26 cellular contexts compared by ENCODE assay signal in genomic region chr4:111986125-111986524, GRCh38.
"Had no signal": no experiment of that assay in that cellular context is flagged by ENCODE, and none has a peak within 500 bp of the region (broad histone marks: within the 10 kb centered on the region; RNA-seq: fewer than 3 reads in every experiment).

No MANE protein-coding gene starts in this region.

- H3K4me1 ChIP-seq: adrenal gland, breast epithelium had no signal

- DNase-seq: activated CD4-positive, alpha-beta T cell treated with anti-CD3 and anti-CD28 coated beads for 48 hours; activated CD4-positive, alpha-beta T cell treated with anti-CD3 and anti-CD28 coated beads, Interleukin-2, amount 50 U/mL, for 4 hours; activated CD4-positive, CD25-positive, alpha-beta regulatory T cell treated with anti-CD3 and anti-CD28 coated beads, Interleukin-2, amount 50 U/mL, for 72 hours; activated CD8-positive, alpha-beta memory T cell treated with anti-CD3 and anti-CD28 coated beads, Interleukin-2, amount 50 U/mL, for 48 hours; activated CD8-positive, alpha-beta T cell treated with anti-CD3 and anti-CD28 coated beads, Interleukin-2, amount 10 ng/mL, durations not matched to agents 7 days and 5 days; activated naive CD4-positive, alpha-beta T cell treated with anti-CD3 and anti-CD28 coated beads, Interleukin-2, amount 50 U/mL, for 16 hours; activated naive CD8-positive, alpha-beta T cell treated with anti-CD3 and anti-CD28 coated beads, Interleukin-2, amount 10 ng/mL, durations not matched to agents 7 days and 5 days; activated T-cell treated with anti-CD3 and anti-CD28 coated beads, Interleukin-2, amount 50 U/mL, for 1 hour; adrenal gland; aorta; MG63; MV-4-11; NCI-H1092 treated with DMSO at 0.1 percent for 48 hours; NCI-H1417 treated with DMSO at 0.1 percent for 48 hours; NCI-H1694; NCI-H2081; NCI-H446; NCI-H524; PC-9; SHP77 treated with DMSO at 0.1 percent for 48 hours; T-helper 9 cell had no signal

- H3K27me3 ChIP-seq: adrenal gland, MG63 had no signal

- H3K4me2 ChIP-seq: KMS-11, PC-9 had no signal

- H3K4me3 ChIP-seq: adrenal gland, breast epithelium, MG63, PC-9 had no signal

- H3K36me3 Mint-ChIP-seq: activated naive CD8-positive, alpha-beta T cell treated with anti-CD3 and anti-CD28 coated beads, Interleukin-2, amount 10 ng/mL, durations not matched to agents 7 days and 5 days; WTC11 had no signal

- H2AFZ ChIP-seq: PC-9 had no signal

- H3K9me3 Mint-ChIP-seq: activated naive CD8-positive, alpha-beta T cell treated with anti-CD3 and anti-CD28 coated beads, Interleukin-2, amount 10 ng/mL, durations not matched to agents 7 days and 5 days; central memory CD8-positive, alpha-beta T cell; T-helper 1 cell treated with Interleukin-12 subunit alpha and Interleukin-12 subunit beta and Interleukin-4 antibody, amounts not matched to agents 30 μg/mL and 1 μg/mL, for 36 hours; WTC11 had no signal

- H3K27ac ChIP-seq: adrenal gland, breast epithelium, KMS-11, PC-9 had no signal

- H3K4me1 Mint-ChIP-seq: activated naive CD8-positive, alpha-beta T cell treated with anti-CD3 and anti-CD28 coated beads, Interleukin-2, amount 10 ng/mL, durations not matched to agents 7 days and 5 days; central memory CD8-positive, alpha-beta T cell had no signal

- H3K9ac ChIP-seq: KMS-11 had no signal

- H3K9me3 ChIP-seq: adrenal gland, breast epithelium, MG63 had no signal

- ATAC-seq: activated CD8-positive, alpha-beta T cell treated with anti-CD3 and anti-CD28 coated beads, Interleukin-2, amount 10 ng/mL, durations not matched to agents 7 days and 5 days; WTC11 had no signal

- H3K4me3 Mint-ChIP-seq: activated CD8-positive, alpha-beta T cell treated with anti-CD3 and anti-CD28 coated beads, Interleukin-2, amount 10 ng/mL, durations not matched to agents 7 days and 5 days; activated naive CD8-positive, alpha-beta T cell treated with anti-CD3 and anti-CD28 coated beads, Interleukin-2, amount 10 ng/mL, durations not matched to agents 7 days and 5 days; central memory CD8-positive, alpha-beta T cell; T-helper 1 cell treated with Interleukin-12 subunit alpha and Interleukin-12 subunit beta and Interleukin-4 antibody, amounts not matched to agents 30 μg/mL and 1 μg/mL, for 36 hours; WTC11 had no signal

- H3K36me3 ChIP-seq: adrenal gland, breast epithelium, MG63 had no signal

- H3K27ac Mint-ChIP-seq: activated CD8-positive, alpha-beta T cell treated with anti-CD3 and anti-CD28 coated beads, Interleukin-2, amount 10 ng/mL, durations not matched to agents 7 days and 5 days; activated naive CD8-positive, alpha-beta T cell treated with anti-CD3 and anti-CD28 coated beads, Interleukin-2, amount 10 ng/mL, durations not matched to agents 7 days and 5 days; T-helper 1 cell treated with Interleukin-12 subunit alpha and Interleukin-12 subunit beta and Interleukin-4 antibody, amounts not matched to agents 30 μg/mL and 1 μg/mL, for 36 hours; WTC11 had no signal
